In the genomic region with DNA sequence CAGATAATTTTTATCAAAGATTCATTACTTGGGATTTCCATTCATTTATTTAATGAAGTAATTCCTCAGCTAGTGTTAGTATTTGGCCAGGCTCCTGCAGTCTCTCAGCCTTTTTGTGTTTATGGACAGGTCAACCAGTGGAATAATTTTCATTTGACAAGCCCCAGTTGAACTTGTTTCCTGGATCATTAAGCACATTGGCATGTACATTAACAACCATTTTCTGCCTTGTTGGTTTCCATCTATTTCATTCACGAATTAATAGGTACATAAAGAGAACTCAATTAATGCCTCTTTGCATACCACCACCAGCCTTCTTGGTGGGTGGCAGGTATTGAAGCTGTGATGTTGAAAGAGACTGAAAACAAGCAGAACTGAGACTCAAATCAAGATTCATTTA, we compare ENCODE assay signal across 16 cellular contexts.
"Had no signal": no experiment of that assay in that cellular context is flagged by ENCODE, and none has a peak within 500 bp of the region (broad histone marks: within the 10 kb centered on the region; RNA-seq: fewer than 3 reads in every experiment).

No MANE protein-coding gene starts in this region.

- H3K9me3 ChIP-seq: upper lobe of right lung had no signal

- H3K36me3 ChIP-seq: upper lobe of right lung had no signal

- H3K4me1 ChIP-seq: foreskin keratinocyte, upper lobe of right lung had no signal

- DNase-seq: activated CD4-positive, alpha-beta memory T cell treated with anti-CD3 and anti-CD28 coated beads for 36 hours; activated CD4-positive, alpha-beta T cell treated with anti-CD3 and anti-CD28 coated beads for 48 hours; activated naive CD4-positive, alpha-beta T cell treated with Interleukin-2 at 50 U/mL for 16 hours; activated naive CD8-positive, alpha-beta T cell treated with anti-CD3 and anti-CD28 coated beads, Interleukin-2, amount 10 ng/mL, durations not matched to agents 7 days and 5 days; activated T-cell treated with anti-CD3 and anti-CD28 coated beads, Interleukin-2, amount 50 U/mL, for 48 hours; amniotic stem cell; effector CD4-positive, alpha-beta T cell; left cardiac atrium; naive B cell; nucleus accumbens; right cardiac atrium; stimulated activated CD4-positive, alpha-beta T cell treated with anti-CD3 and anti-CD28 coated beads, Interleukin-4, amount 100 ng/mL, for 4 hours; stimulated activated naive CD8-positive, alpha-beta T cell treated with anti-CD3 and anti-CD28 coated beads, Interleukin-15, Interleukin-2, amounts not matched to agents 100 U/mL and 50 U/mL, for 24 hours; T-helper 17 cell; upper lobe of right lung had no signal

- H3K27me3 ChIP-seq: foreskin keratinocyte, upper lobe of right lung had no signal

- ATAC-seq: left cardiac atrium; right cardiac atrium; stimulated activated naive CD8-positive, alpha-beta T cell treated with anti-CD3 and anti-CD28 coated beads, Interleukin-15, Interleukin-2, amounts not matched to agents 100 U/mL and 50 U/mL, for 24 hours; T-helper 17 cell; upper lobe of right lung had no signal

- H3K27ac ChIP-seq: foreskin keratinocyte, upper lobe of right lung had no signal

- H3K4me3 ChIP-seq: upper lobe of right lung had no signal
